In genomic region chr4:101977096-101977495, GRCh38 we compare ENCODE assay signal across 9 cellular contexts.
A peak's percentile ranks its signal among the peaks of the same experiment; 100 is the strongest.
DNase-seq lines count a peak whose midpoint lies in the region; ATAC-seq and TF ChIP-seq lines count a peak whose summit lies in the region.
"Had no signal": no experiment of that assay in that cellular context is flagged by ENCODE, and none has a peak within 500 bp of the region (broad histone marks: within the 10 kb centered on the region; RNA-seq: fewer than 3 reads in every experiment).

No MANE protein-coding gene starts in this region.

- H3K9ac ChIP-seq in HCT116 (ENCODE audit: low read length) (no peak overlapping the region), SK-N-SH (no peak overlapping the region)

- H2AFZ ChIP-seq in HCT116 (ENCODE audit: low read depth, low read length, poor library complexity, severe bottlenecking) (peak overlapping the region; percentile 19), SK-N-SH (ENCODE audit: low read depth) (no peak overlapping the region)

- peak; percentile 30; the same call in 1 of the 2 replicates for TF ChIP-seq RAD21 in HCT116 (IDR thresholded peaks at IDR 0.05; ENCODE audit: low read depth)
- TF ChIP-seq RAD21 in SK-N-SH (IDR thresholded peaks at IDR 0.05; ENCODE audit: low read length) = no peak

- POLR2A ChIA-PET in HCT116 (lab: Charles Lee) (no interaction called here), SK-N-SH (lab: Yijun Ruan, JAX) (no interaction called here)

- DNase-seq in HCT116 (ENCODE audit: low read depth, low spot score) (peak; percentile 92), SK-N-SH (no peak), foreskin fibroblast (peak; percentile 83 to 96), smooth muscle cell of the brain vasculature (ENCODE audit: low read depth, low spot score) (peak; percentile 73), WERI-Rb-1 (no peak), KBM-7 (no peak)
- DNase-seq: central memory CD4-positive, alpha-beta T cell had no signal

- ATAC-seq in HCT116 (peak; percentile 89), HG02884 (IDR thresholded peaks at IDR 0.05; ENCODE audit: unreplicated experiment) (no peak)

- H3K4me3 ChIP-seq in HCT116 (replicated peaks in 1 of 2; ENCODE audit: low read depth in 1 of 2, low read length in 2 of 2) (no peak overlapping the region), SK-N-SH (ENCODE audit: low read depth in 2 of 2, low read length in 1 of 2) (no peak overlapping the region), foreskin fibroblast (ENCODE audit: low read depth in 1 of 2, low read length in 2 of 2) (no peak overlapping the region), WERI-Rb-1 (ENCODE audit: low read depth, low read length) (no peak overlapping the region)
- H3K4me3 ChIP-seq: upper lobe of left lung had no signal

- TF ChIP-seq CTCF in HCT116 (IDR thresholded peaks at IDR 0.05 in 2 of 3, conservative IDR thresholded peaks at IDR 0.05 in 1 of 3; ENCODE audit: borderline replicate concordance in 1 of 3, insufficient read depth in 1 of 3, low read depth in 2 of 3, low read length in 2 of 3) (no peak), SK-N-SH (IDR thresholded peaks at IDR 0.05) (no peak), foreskin fibroblast (IDR thresholded peaks at IDR 0.05; ENCODE audit: low read depth, low read length) (no peak), WERI-Rb-1 (IDR thresholded peaks at IDR 0.05; ENCODE audit: low read depth, low read length) (no peak)

- H3K36me3 ChIP-seq in HCT116 (ENCODE audit: control insufficient read depth in 1 of 2, insufficient read depth in 2 of 2, low read length in 2 of 2) = no peaks in the 10 kb centered on the region
- H3K36me3 ChIP-seq in SK-N-SH (replicated peaks in 1 of 2; ENCODE audit: control insufficient read depth in 1 of 2, insufficient read depth in 2 of 2, low read length in 1 of 2) = no peaks in the 10 kb centered on the region
- no peaks in the 10 kb centered on the region for H3K36me3 ChIP-seq in WERI-Rb-1
- H3K36me3 ChIP-seq: upper lobe of left lung had no signal

- no peaks in the 10 kb centered on the region for H3K9me3 ChIP-seq in HCT116 (ENCODE audit: control insufficient read depth in 1 of 2, insufficient read depth in 1 of 2, low read depth in 1 of 2, low read length in 2 of 2)
- no peaks in the 10 kb centered on the region for H3K9me3 ChIP-seq in SK-N-SH
- H3K9me3 ChIP-seq in WERI-Rb-1 (ENCODE audit: severe bottlenecking) = no peaks in the 10 kb centered on the region
- H3K9me3 ChIP-seq: upper lobe of left lung had no signal

- no peaks in the 10 kb centered on the region for H3K79me2 ChIP-seq in HCT116 (ENCODE audit: insufficient read depth, low read length)
- H3K79me2 ChIP-seq in SK-N-SH (ENCODE audit: insufficient read depth) = no peaks in the 10 kb centered on the region

- H3F3A ChIP-seq in SK-N-SH (replicated peaks; ENCODE audit: insufficient read depth) = peaks cover 10% of the 10 kb centered on the region

- WGBS in SK-N-SH (ENCODE audit: low lambda C conversion rate) = 12% methylated on average over 2 of the region's 2 CpGs

- H3K27ac ChIP-seq in HCT116 (ENCODE audit: low read depth, low read length) (no peak overlapping the region), SK-N-SH (ENCODE audit: low read depth in 2 of 2, low read length in 1 of 2) (peak overlapping the region; percentile 47 to 78; a peak in 3 of 4 replicates), WERI-Rb-1 (no peak overlapping the region)
- H3K27ac ChIP-seq: upper lobe of left lung had no signal

- in situ Hi-C loops in KBM-7 (cut with MboI; ENCODE audit: low pct_unique_long_range_greater_than_20kb, low sequenced_read_pairs) = no loop called here

- H3K4me1 ChIP-seq in HCT116 (ENCODE audit: control insufficient read depth in 1 of 2, insufficient read depth in 2 of 2, low read length in 2 of 2) (peaks cover 13 to 16% of the 10 kb centered on the region in 2 experiments; a peak in 3 of 4 replicates), SK-N-SH (ENCODE audit: control insufficient read depth in 1 of 2, insufficient read depth in 2 of 2, low read depth in 1 of 2, low read length in 1 of 2) (peaks cover 2 to 6% of the 10 kb centered on the region in 2 experiments; a peak in 3 of 4 replicates)

- CTCF ChIA-PET in HCT116 (lab: Charles Lee) = no interaction called here
- CTCF ChIA-PET in SK-N-SH (lab: Yijun Ruan, JAX) = no interaction called here

- TF ChIP-seq POLR2A in HCT116 (IDR thresholded peaks at IDR 0.05; ENCODE audit: borderline replicate concordance, extremely low read depth, insufficient read depth, insufficient read length) = no peak

- H3K9me2 ChIP-seq in HCT116 (ENCODE audit: insufficient read depth) (no peaks in the 10 kb centered on the region), SK-N-SH (no peaks in the 10 kb centered on the region)

- RAD21 ChIA-PET in HCT116 (lab: Charles Lee; ENCODE audit: low non-redundant PET in 1 of 2, low total read pairs in 2 of 2, uncharacterized antibody in 2 of 2, unreplicated experiment in 2 of 2) = no interaction called here

- intact Hi-C loops in HCT116 (cut with micrococcal nuclease) = no loop called here

- no TSS peak for BruUV-seq in HCT116 (replicated peaks; lab: Mats Ljungman, UMichigan)

- peak overlapping the region; percentile 48 for H3K4me2 ChIP-seq in HCT116 (ENCODE audit: low read length)
- H3K4me2 ChIP-seq in SK-N-SH = peak overlapping the region; percentile 47; the same call in 1 of the 2 replicates

- H3K27me3 ChIP-seq in HCT116 (ENCODE audit: insufficient read depth, low read length) (no peaks in the 10 kb centered on the region), SK-N-SH (ENCODE audit: insufficient read depth) (no peaks in the 10 kb centered on the region), WERI-Rb-1 (ENCODE audit: insufficient read depth, low read depth, severe bottlenecking) (no peaks in the 10 kb centered on the region)
- H3K27me3 ChIP-seq: upper lobe of left lung had no signal

- peak; percentile 28 to 89; a peak in 1 of 4 replicates for TF ChIP-seq EP300 in SK-N-SH (IDR thresholded peaks at IDR 0.05; ENCODE audit: borderline replicate concordance in 1 of 2, low read depth in 1 of 2, low read length in 1 of 2)

- no peaks in the 10 kb centered on the region for H4K20me1 ChIP-seq in HCT116 (ENCODE audit: insufficient read depth)
- no peaks in the 10 kb centered on the region for H4K20me1 ChIP-seq in SK-N-SH (ENCODE audit: insufficient read depth)

TF ChIP-seq in HCT116, 20 proteins besides CTCF, POLR2A, EP300 and RAD21 (continues in another document):
- TF ChIP-seq JUND (IDR thresholded peaks at IDR 0.05) (peak; percentile 88), CEBPB (IDR thresholded peaks at IDR 0.05; ENCODE audit: low read depth) (peak; percentile 91), ZFX (IDR thresholded peaks at IDR 0.05) (no peak), ELF1 (IDR thresholded peaks at IDR 0.05; ENCODE audit: borderline replicate concordance, low read depth) (no peak)
- TF ChIP-seq, protein P1, sequence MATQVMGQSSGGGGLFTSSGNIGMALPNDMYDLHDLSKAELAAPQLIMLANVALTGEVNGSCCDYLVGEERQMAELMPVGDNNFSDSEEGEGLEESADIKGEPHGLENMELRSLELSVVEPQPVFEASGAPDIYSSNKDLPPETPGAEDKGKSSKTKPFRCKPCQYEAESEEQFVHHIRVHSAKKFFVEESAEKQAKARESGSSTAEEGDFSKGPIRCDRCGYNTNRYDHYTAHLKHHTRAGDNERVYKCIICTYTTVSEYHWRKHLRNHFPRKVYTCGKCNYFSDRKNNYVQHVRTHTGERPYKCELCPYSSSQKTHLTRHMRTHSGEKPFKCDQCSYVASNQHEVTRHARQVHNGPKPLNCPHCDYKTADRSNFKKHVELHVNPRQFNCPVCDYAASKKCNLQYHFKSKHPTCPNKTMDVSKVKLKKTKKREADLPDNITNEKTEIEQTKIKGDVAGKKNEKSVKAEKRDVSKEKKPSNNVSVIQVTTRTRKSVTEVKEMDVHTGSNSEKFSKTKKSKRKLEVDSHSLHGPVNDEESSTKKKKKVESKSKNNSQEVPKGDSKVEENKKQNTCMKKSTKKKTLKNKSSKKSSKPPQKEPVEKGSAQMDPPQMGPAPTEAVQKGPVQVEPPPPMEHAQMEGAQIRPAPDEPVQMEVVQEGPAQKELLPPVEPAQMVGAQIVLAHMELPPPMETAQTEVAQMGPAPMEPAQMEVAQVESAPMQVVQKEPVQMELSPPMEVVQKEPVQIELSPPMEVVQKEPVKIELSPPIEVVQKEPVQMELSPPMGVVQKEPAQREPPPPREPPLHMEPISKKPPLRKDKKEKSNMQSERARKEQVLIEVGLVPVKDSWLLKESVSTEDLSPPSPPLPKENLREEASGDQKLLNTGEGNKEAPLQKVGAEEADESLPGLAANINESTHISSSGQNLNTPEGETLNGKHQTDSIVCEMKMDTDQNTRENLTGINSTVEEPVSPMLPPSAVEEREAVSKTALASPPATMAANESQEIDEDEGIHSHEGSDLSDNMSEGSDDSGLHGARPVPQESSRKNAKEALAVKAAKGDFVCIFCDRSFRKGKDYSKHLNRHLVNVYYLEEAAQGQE (IDR thresholded peaks at IDR 0.05; ENCODE audit: low read depth) = no peak

TF ChIP-seq in SK-N-SH, 30 proteins besides CTCF, POLR2A, EP300 and RAD21 (continues in another document):
- TF ChIP-seq FOXM1 (IDR thresholded peaks at IDR 0.05; ENCODE audit: low read depth) = peak; percentile 47; the same call in 1 of the 2 replicates
- no peak for TF ChIP-seq MXI1 (IDR thresholded peaks at IDR 0.05; ENCODE audit: low read depth, low read length)
- peak; percentile 93 for TF ChIP-seq TCF12 (IDR thresholded peaks at IDR 0.05)
- peak; percentile 75; the same call in 1 of the 2 replicates for TF ChIP-seq POLR2AphosphoS5 (IDR thresholded peaks at IDR 0.05; ENCODE audit: low read depth, low read length)
- TF ChIP-seq ELF1 (IDR thresholded peaks at IDR 0.05) = no peak
- TF ChIP-seq NFIC (IDR thresholded peaks at IDR 0.05; ENCODE audit: borderline replicate concordance) = peak; percentile 96
- 0 out of 2 replicates have a peak, but pooled peaks have one; percentile 10 for TF ChIP-seq RFX5 (IDR thresholded peaks at IDR 0.05; ENCODE audit: low read length)
- no peak for TF ChIP-seq IRF3 (IDR thresholded peaks at IDR 0.05; ENCODE audit: low read depth, low read length)
- TF ChIP-seq SIN3A (IDR thresholded peaks at IDR 0.05; ENCODE audit: borderline replicate concordance, low read depth, low read length) = peak; percentile 71; the same call in 1 of the 2 replicates

Comparison
In these comparisons a context has a peak if more than half of its experiments do, and no peak if none do; other contexts are left out.
1. DNase-seq: peak in HCT116 (single experiment), foreskin fibroblast (2 of 2) and smooth muscle cell of the brain vasculature (single experiment); none in SK-N-SH (single experiment), WERI-Rb-1 (single experiment) and KBM-7 (single experiment).
2. H3K27ac ChIP-seq: peak in SK-N-SH (2 of 2); none in HCT116 (single experiment) and WERI-Rb-1 (single experiment).
3. Of the 11 proteins assayed by ChIP-seq in both SK-N-SH and HCT116: peak only in SK-N-SH: ZBTB33; only in HCT116: RAD21; in both: JUND, MAX, POLR2AphosphoS5 and SIN3A; in neither: 5.